In the genomic region with DNA sequence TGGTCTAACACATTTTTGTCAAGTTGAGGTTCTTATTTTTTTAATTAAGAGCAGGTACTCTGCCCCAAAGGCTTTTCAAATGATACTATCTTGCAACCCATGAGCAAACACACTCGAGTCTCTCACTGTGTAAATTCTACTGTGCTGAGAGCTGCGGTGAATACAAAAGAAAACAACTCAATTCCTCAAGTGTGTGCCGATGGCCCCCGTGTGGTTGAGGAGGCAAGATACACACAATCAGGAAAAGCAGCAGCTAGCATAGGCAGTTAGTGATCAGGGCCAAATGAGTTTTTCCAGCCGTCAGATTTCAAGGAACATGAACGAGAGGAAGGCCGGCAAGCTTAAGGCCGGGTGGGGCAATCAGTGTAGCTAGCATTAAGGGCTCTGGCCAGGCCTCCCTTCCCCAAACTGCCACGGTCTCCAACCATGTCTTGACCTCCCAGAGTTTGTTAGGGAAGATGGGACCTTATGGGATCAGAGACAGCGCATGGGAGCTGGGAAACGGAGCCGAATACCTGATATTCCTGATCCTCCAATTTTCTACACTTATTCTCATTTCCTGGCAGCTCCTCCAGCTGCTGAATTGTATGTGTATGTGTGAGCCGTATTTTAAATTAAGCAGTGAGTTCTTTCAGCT, we compare ENCODE assay signal across 8 cellular contexts. TPM values are rescaled to one million over a fixed set of nuclear protein-coding genes. Genes with fewer than 3 reads are reported as not detected.
A peak's percentile ranks its signal among the peaks of the same experiment; 100 is the strongest.
DNase-seq lines count a peak whose midpoint lies in the region; ATAC-seq, FAIRE-seq and TF ChIP-seq lines count a peak whose summit lies in the region.

No MANE protein-coding gene starts in this region.

- no peak; the same call in 2 of the 3 replicates for TF ChIP-seq CTCF in A549 (IDR thresholded peaks at IDR 0.05)
- TF ChIP-seq CTCF in upper lobe of right lung (IDR thresholded peaks at IDR 0.05): peak; percentile 41
- no peak for TF ChIP-seq CTCF in coronary artery (IDR thresholded peaks at IDR 0.05)

- H3K36me3 ChIP-seq in upper lobe of right lung: no peaks in the 10 kb centered on the region

- ATAC-seq in A549: peak; percentile 85 to 89
- peak; percentile 83 for ATAC-seq in SK-N-SH treated with all-trans-retinoic acid at 6 μM for 48 hours
- peak; percentile 29 to 52 for ATAC-seq in right cardiac atrium
- ATAC-seq in upper lobe of right lung: peak; percentile 88
- no peak for ATAC-seq in HG03378 (IDR thresholded peaks at IDR 0.05; ENCODE audit: unreplicated experiment)

- peak overlapping the region; percentile 27; the same call in 1 of the 3 replicates for H3K4me2 ChIP-seq in A549

- no peak overlapping the region for H3K4me3 ChIP-seq in A549
- no peak overlapping the region for H3K4me3 ChIP-seq in right cardiac atrium (ENCODE audit: low read length)
- no peak overlapping the region for H3K4me3 ChIP-seq in upper lobe of right lung
- no peak overlapping the region for H3K4me3 ChIP-seq in coronary artery

- intact Hi-C loops in right cardiac atrium (cut with DNase I) (no loop called here), upper lobe of right lung (cut with DNase I) (loop anchor here (10.0 kb wide), 1 partner anchor 264 kb away; no protein-coding TSS in a partner anchor)

- peak; percentile 87 for FAIRE-seq in A549 (lab: Jason Lieb, UNC)

- TF ChIP-seq POLR2A in A549 (IDR thresholded peaks at IDR 0.05; ENCODE audit: low read length): no peak

- TF ChIP-seq EP300 in A549 (IDR thresholded peaks at IDR 0.05): no peak

- no peak overlapping the region for H3K27ac ChIP-seq in A549
- H3K27ac ChIP-seq in right cardiac atrium (ENCODE audit: low read length): no peak overlapping the region
- no peak overlapping the region for H3K27ac ChIP-seq in upper lobe of right lung
- H3K27ac ChIP-seq in coronary artery: no peak overlapping the region

- no peaks in the 10 kb centered on the region for H3K27me3 ChIP-seq in right cardiac atrium (ENCODE audit: control insufficient read depth, insufficient read depth)
- H3K27me3 ChIP-seq in upper lobe of right lung: no peaks in the 10 kb centered on the region

- peak; percentile 48 to 55; a peak in 4 of 5 replicates for TF ChIP-seq RAD21 in A549 (conservative IDR thresholded peaks at IDR 0.05 in 1 of 2, IDR thresholded peaks at IDR 0.05 in 1 of 2)

- WGBS in A549 (ENCODE audit: missing lambda C conversion rate): 40% methylated on average over 13 of the region's 13 CpGs
- 32% methylated on average over 13 of the region's 13 CpGs for WGBS in right cardiac atrium

- CTCF ChIA-PET in A549 (lab: Yijun Ruan, JAX) (interaction anchor here (0.9 to 27.0 kb wide), 11 partner anchors 9 to 828 kb away, joined by 3 to 848 read pairs (median 4); no protein-coding TSS in a partner anchor), HEK293T (lab: Yijun Ruan, JAX) (interaction anchor here (0.5 to 7.1 kb wide), 30 partner anchors 8 to 528 kb away, joined by 3 to 82 read pairs (median 4); no protein-coding TSS in a partner anchor)

- POLR2A ChIA-PET in A549 (lab: Yijun Ruan, JAX): interaction anchor here (1.1 kb wide), 1 partner anchor 258 kb away, joined by 3 read pairs; no protein-coding TSS in a partner anchor
- POLR2A ChIA-PET in HEK293T (lab: Yijun Ruan, JAX): interaction anchor here (0.6 to 2.0 kb wide), 13 partner anchors 8 to 271 kb away, joined by 3 to 11 read pairs (median 3); a partner anchor contains a TSS

- H3K9me3 ChIP-seq in A549: no peaks in the 10 kb centered on the region
- H3K9me3 ChIP-seq in right cardiac atrium (ENCODE audit: control insufficient read depth, low read length): no peaks in the 10 kb centered on the region
- no peaks in the 10 kb centered on the region for H3K9me3 ChIP-seq in upper lobe of right lung

- H3K4me1 ChIP-seq in A549 (peaks cover 11% of the 10 kb centered on the region; the same call in 1 of the 3 replicates), right cardiac atrium (ENCODE audit: control insufficient read depth, insufficient read depth, low read length) (no peaks in the 10 kb centered on the region), upper lobe of right lung (no peaks in the 10 kb centered on the region)

- peak; percentile 49 to 59 for DNase-seq in A549 (ENCODE audit: low read depth in 1 of 2, low spot score in 1 of 2)
- DNase-seq in HEK293T (ENCODE audit: extremely low spot score): peak; percentile 76
- DNase-seq in right cardiac atrium: peak in 1 of 3 donors; percentile 51
- peak; percentile 60 for DNase-seq in upper lobe of right lung
- DNase-seq in coronary artery (ENCODE audit: low spot score): no peak
- no peak for DNase-seq in SW480 (ENCODE audit: low spot score)

TF ChIP-seq in A549, 52 proteins besides CTCF, POLR2A, EP300 and RAD21:
- TF ChIP-seq SMC3 (IDR thresholded peaks at IDR 0.05) (0 out of 3 replicates have a peak, but pooled peaks have one; percentile 31), NPAS2 (CRISPR knock-in tag; IDR thresholded peaks at IDR 0.05; ENCODE audit: borderline replicate concordance) (no peak)
TF ChIP-seq in A549: peak in this region for 1.

TF ChIP-seq in HEK293T, 16 proteins besides CTCF, POLR2A, EP300 and RAD21:
- TF ChIP-seq FOXM1 (IDR thresholded peaks at IDR 0.05; ENCODE audit: borderline replicate concordance): no peak
- no peak for TF ChIP-seq ELF4 (IDR thresholded peaks at IDR 0.05)
- no peak for TF ChIP-seq SUZ12 (IDR thresholded peaks at IDR 0.05)
- TF ChIP-seq ZNF384 (IDR thresholded peaks at IDR 0.05): no peak
- TF ChIP-seq FOXA1 (IDR thresholded peaks at IDR 0.05): no peak

TF ChIP-seq in SK-N-SH treated with all-trans-retinoic acid at 6 μM for 48 hours, 23 proteins besides CTCF, POLR2A, EP300 and RAD21:
- TF ChIP-seq ZC3H10 (CRISPR knock-in tag; IDR thresholded peaks at IDR 0.05) (no peak), TCF4 (CRISPR knock-in tag; IDR thresholded peaks at IDR 0.05; ENCODE audit: borderline replicate concordance) (no peak), OSR1 (CRISPR knock-in tag; IDR thresholded peaks at IDR 0.05) (no peak), BACH2 (CRISPR knock-in tag; IDR thresholded peaks at IDR 0.05; ENCODE audit: borderline replicate concordance) (no peak), GLIS3 (CRISPR knock-in tag; IDR thresholded peaks at IDR 0.05) (no peak), ZNF70 (CRISPR knock-in tag; IDR thresholded peaks at IDR 0.05) (no peak), ZNF565 (CRISPR knock-in tag; conservative IDR thresholded peaks at IDR 0.05; ENCODE audit: low read depth) (no peak)
- TF ChIP-seq, protein P1, sequence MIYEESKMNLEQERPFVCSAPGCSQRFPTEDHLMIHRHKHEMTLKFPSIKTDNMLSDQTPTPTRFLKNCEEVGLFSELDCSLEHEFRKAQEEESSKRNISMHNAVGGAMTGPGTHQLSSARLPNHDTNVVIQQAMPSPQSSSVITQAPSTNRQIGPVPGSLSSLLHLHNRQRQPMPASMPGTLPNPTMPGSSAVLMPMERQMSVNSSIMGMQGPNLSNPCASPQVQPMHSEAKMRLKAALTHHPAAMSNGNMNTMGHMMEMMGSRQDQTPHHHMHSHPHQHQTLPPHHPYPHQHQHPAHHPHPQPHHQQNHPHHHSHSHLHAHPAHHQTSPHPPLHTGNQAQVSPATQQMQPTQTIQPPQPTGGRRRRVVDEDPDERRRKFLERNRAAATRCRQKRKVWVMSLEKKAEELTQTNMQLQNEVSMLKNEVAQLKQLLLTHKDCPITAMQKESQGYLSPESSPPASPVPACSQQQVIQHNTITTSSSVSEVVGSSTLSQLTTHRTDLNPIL (CRISPR knock-in tag; IDR thresholded peaks at IDR 0.05; ENCODE audit: low read depth): no peak

RNA-seq across cellular contexts. Expression of a gene that starts 59.7 kb away (rescaled TPM):
- polyA plus RNA-seq in A549 (2011; rRNA removed) (0.04 and 0.12 TPM in 2 replicates), A549 (2017; fragmentation: RNase III; extraction: RNeasy Plus Mini Kit Qiagen cat#74134 plus additional on column Dnase treatment) (0.05 to 0.06 TPM (median 0.05 TPM) in 3 replicates), right cardiac atrium (0.20 TPM)
- 0.01 TPM in 2 replicates for polyA plus RNA-seq in A549 (2012; cell fraction: cytosol; rRNA removed)
- polyA plus RNA-seq in A549 (2012; cell fraction: nucleus; rRNA removed): 0.02 and 0.06 TPM in 2 replicates
- polyA minus RNA-seq in A549 (2011; rRNA and poly(A)+ RNA removed): 0.08 and 0.10 TPM in 2 replicates
- total RNA-seq in right cardiac atrium (under 1 TPM; 0.32 to 0.64 (median 0.46) TPM), upper lobe of right lung (not detected)

Comparison
In these comparisons a context has a peak if more than half of its experiments do, and no peak if none do; other contexts are left out.
1. DNase-seq: peak in A549 (2 of 2), HEK293T (single experiment) and upper lobe of right lung (single experiment); none in coronary artery (single experiment) and SW480 (single experiment).